ENCODE assay signal across 31 cellular contexts in genomic region chr22:31151872-31152271, GRCh38. TPM values are rescaled to one million over a fixed set of nuclear protein-coding genes. Genes with fewer than 3 reads are reported as not detected.
"Had no signal": no experiment of that assay in that cellular context is flagged by ENCODE, and none has a peak within 500 bp of the region (broad histone marks: within the 10 kb centered on the region; RNA-seq: fewer than 3 reads in every experiment).

No MANE protein-coding gene starts in this region.

- H3K27ac ChIP-seq: lower lobe of right lung, neural progenitor cell, neutrophil, parathyroid adenoma, psoas muscle, right lobe of liver, transverse colon, upper lobe of left lung had no signal

- H3K79me2 ChIP-seq: parathyroid adenoma had no signal

- H2AFZ ChIP-seq: neural progenitor cell, parathyroid adenoma had no signal

- H3K27ac Mint-ChIP-seq: immature natural killer cell; natural killer cell; nephron progenitor cell; neural progenitor cell; stimulated activated memory B cell treated with anti-CD40 and anti-IgM and Interleukin-4, amounts not matched to agents 10 μg/mL and 1 μg/mL and 100 μg/mL, for 72 hours; stimulated activated naive CD8-positive, alpha-beta T cell treated with anti-CD3 and anti-CD28 coated beads, Interleukin-15, amount 100 ng/mL, for 72 hours had no signal

- H3K4me1 Mint-ChIP-seq: immature natural killer cell, naive B cell, natural killer cell, nephron progenitor cell, neural progenitor cell had no signal

- DNase-seq: hippocampal formation; immature natural killer cell; kidney; left ventricle myocardium superior; lower lobe of right lung; mammary epithelial cell; mesenchymal stem cell; naive B cell; natural killer cell; nephron progenitor cell; occipital lobe; psoas muscle; right lobe of liver; stimulated activated CD4-positive, alpha-beta T cell treated with anti-CD3 and anti-CD28 coated beads, Interleukin-1b, Interleukin-23, amount 100 ng/mL, for 48 hours; stimulated activated CD4-positive, alpha-beta T cell treated with anti-CD3 and anti-CD28 coated beads, Interleukin-2, amount 100 ng/mL, for 48 hours; stimulated activated CD4-positive, alpha-beta T cell treated with anti-CD3 and anti-CD28 coated beads, Interleukin-4, amount 100 ng/mL, for 4 hours; stimulated activated CD8-positive, alpha-beta memory T cell treated with anti-CD3 and anti-CD28 coated beads, Interleukin-4, amount 100 ng/mL, for 48 hours; stimulated activated naive CD4-positive, alpha-beta T cell treated with Interleukin-2 at 50 U/mL for 16 hours; stimulated activated naive CD8-positive, alpha-beta T cell treated with anti-CD3 and anti-CD28 coated beads, Interleukin-15, amount 100 ng/mL, for 72 hours; substantia nigra; transverse colon; upper lobe of left lung had no signal

- ATAC-seq: left ventricle myocardium superior; lower lobe of right lung; natural killer cell; psoas muscle; right lobe of liver; stimulated activated memory B cell treated with anti-CD40 and anti-IgM and Interleukin-4, amounts not matched to agents 10 μg/mL and 1 μg/mL and 100 μg/mL, for 72 hours; stimulated activated naive CD8-positive, alpha-beta T cell treated with anti-CD3 and anti-CD28 coated beads, Interleukin-15, amount 100 ng/mL, for 72 hours had no signal

- H3K4me3 Mint-ChIP-seq: immature natural killer cell; naive B cell; natural killer cell; nephron progenitor cell; neural progenitor cell; stimulated activated memory B cell treated with anti-CD40 and anti-IgM and Interleukin-4, amounts not matched to agents 10 μg/mL and 1 μg/mL and 100 μg/mL, for 72 hours; stimulated activated naive CD8-positive, alpha-beta T cell treated with anti-CD3 and anti-CD28 coated beads, Interleukin-15, amount 100 ng/mL, for 72 hours had no signal

- H3K4me3 ChIP-seq: lower lobe of right lung, neural progenitor cell, psoas muscle, right lobe of liver, smooth muscle cell, transverse colon, upper lobe of left lung had no signal

- H3K27me3 Mint-ChIP-seq: stimulated activated memory B cell treated with anti-CD40 and anti-IgM and Interleukin-4, amounts not matched to agents 10 μg/mL and 1 μg/mL and 100 μg/mL, for 72 hours; stimulated activated naive CD8-positive, alpha-beta T cell treated with anti-CD3 and anti-CD28 coated beads, Interleukin-15, amount 100 ng/mL, for 72 hours had no signal

- H3K36me3 ChIP-seq: lower lobe of right lung, neural progenitor cell, neutrophil, right lobe of liver, transverse colon, upper lobe of left lung had no signal

- H3K4me1 ChIP-seq: neural progenitor cell, psoas muscle, right lobe of liver had no signal

- H3K9me3 ChIP-seq: lower lobe of right lung, neutrophil, psoas muscle, right lobe of liver, upper lobe of left lung had no signal

- H3K9ac ChIP-seq: neural progenitor cell, parathyroid adenoma had no signal

- H3K4me2 ChIP-seq: neural progenitor cell, smooth muscle cell had no signal

- H3K36me3 Mint-ChIP-seq: immature natural killer cell; naive B cell; natural killer cell; neural progenitor cell; stimulated activated memory B cell treated with anti-CD40 and anti-IgM and Interleukin-4, amounts not matched to agents 10 μg/mL and 1 μg/mL and 100 μg/mL, for 72 hours had no signal

- H3K9me3 Mint-ChIP-seq: natural killer cell; stimulated activated memory B cell treated with anti-CD40 and anti-IgM and Interleukin-4, amounts not matched to agents 10 μg/mL and 1 μg/mL and 100 μg/mL, for 72 hours had no signal

- H3K27me3 ChIP-seq: neutrophil, right lobe of liver, transverse colon, upper lobe of left lung had no signal

RNA-seq across cellular contexts. Expression of gene PLA2G3, which starts 11.6 kb away (rescaled TPM):
- total RNA-seq: kidney, left ventricle myocardium superior, mammary epithelial cell, natural killer cell, occipital lobe, osteocyte, posterior vena cava, psoas muscle, right lobe of liver, skeletal muscle tissue, transverse colon, urinary bladder had no signal
- polyA plus RNA-seq: immature natural killer cell, mammary epithelial cell, psoas muscle, smooth muscle cell, urinary bladder had no signal

RNA-seq across cellular contexts. Expression of gene INPP5J, which starts 29.1 kb away (rescaled TPM):
- total RNA-seq: natural killer cell, skeletal muscle tissue had no signal
- polyA plus RNA-seq: immature natural killer cell had no signal
